ENCODE assay signal across 8 cellular contexts in the genomic region with DNA sequence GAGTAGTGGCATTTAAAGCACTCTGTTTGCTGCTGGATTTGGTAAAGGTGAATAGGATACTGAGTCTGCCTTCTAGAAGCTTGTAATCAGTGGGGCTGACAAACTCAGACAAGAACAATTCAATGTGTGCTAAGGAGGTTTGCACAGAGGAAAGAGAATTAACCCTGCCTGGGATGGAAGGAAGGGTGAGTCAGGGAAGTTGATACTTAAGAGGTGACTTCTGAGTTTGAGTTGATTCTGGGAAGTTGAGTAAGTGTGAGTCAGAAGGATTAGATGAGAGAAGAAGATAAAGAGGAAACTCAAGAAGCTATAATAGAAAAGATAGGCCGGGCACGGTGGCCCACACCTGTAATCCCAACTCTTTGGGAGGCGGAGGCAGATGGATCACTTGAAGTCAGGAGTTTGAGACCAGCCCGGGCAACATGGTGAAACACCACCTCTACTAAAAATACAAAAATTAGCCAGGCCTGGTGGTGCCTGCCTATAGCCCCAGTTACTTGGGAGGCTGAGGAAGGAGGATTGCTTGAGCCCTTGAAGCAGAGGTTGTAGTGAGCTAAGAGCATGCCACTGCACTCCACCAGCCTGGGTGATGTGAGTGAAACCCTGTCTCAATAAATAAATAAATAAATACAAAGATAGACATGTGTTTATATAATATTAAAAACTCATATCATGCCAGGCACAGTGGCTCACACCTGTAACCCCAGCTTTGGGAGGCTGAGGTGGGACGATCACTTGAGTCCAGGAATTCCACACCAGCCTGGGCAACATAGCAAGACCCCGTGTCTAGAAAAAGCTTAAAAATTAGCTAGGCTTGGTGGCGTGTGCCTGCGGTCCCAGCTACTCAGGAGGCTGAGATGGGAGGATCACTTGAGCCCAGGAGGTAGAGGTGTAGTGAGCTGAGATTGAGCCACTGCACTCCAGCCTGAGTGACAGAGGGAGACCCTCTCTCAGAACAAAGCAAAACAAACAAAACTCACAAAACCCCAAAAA.
DNase-seq lines count a peak whose midpoint lies in the region; ATAC-seq lines count a peak whose summit lies in the region.

No MANE protein-coding gene starts in this region.

- no peaks in the 10 kb centered on the region for H3K36me3 Mint-ChIP-seq in activated T-helper 2 cell treated with anti-CD3 and anti-CD28 coated beads, Interferon-gamma antibody, Interleukin-2, Interleukin-4, amounts not matched to agents 10 μg/mL and 5 μg/mL and 100 μg/mL, durations not matched to agents 14 hours and 24 hours and 36 hours (ENCODE audit: low read depth)
- H3K36me3 Mint-ChIP-seq in naive thymus-derived CD8-positive, alpha-beta T cell = no peaks in the 10 kb centered on the region

- no peak overlapping the region for H4K8ac ChIP-seq in mesenchymal stem cell (ENCODE audit: low read length)

- H3K14ac ChIP-seq in mesenchymal stem cell (ENCODE audit: low read length in 2 of 2) = no peak overlapping the region

- H3K4me2 ChIP-seq in mesenchymal stem cell (ENCODE audit: low read length, poor library complexity, severe bottlenecking) = no peak overlapping the region

- DNase-seq in Caki2 (ENCODE audit: low read depth) (peak; percentile 52), LoVo (ENCODE audit: low spot score) (peak; percentile 58), mesenchymal stem cell (peak; percentile 89), COR-L47 (lab: John Stamatoyannopoulos, UW) (no peak), NCI-H2171 (lab: John Stamatoyannopoulos, UW) (no peak), NCI-H524 treated with DMSO at 0.1 percent for 48 hours (lab: John Stamatoyannopoulos, UW) (no peak)
- no peak for DNase-seq in activated T-helper 2 cell treated with anti-CD3 and anti-CD28 coated beads, Interferon-gamma antibody, Interleukin-2, Interleukin-4, amounts not matched to agents 10 μg/mL and 5 μg/mL and 100 μg/mL, durations not matched to agents 14 hours and 24 hours and 36 hours (ENCODE audit: low spot score)
- no peak for DNase-seq in naive thymus-derived CD8-positive, alpha-beta T cell

- no peak overlapping the region for H3K4me3 ChIP-seq in mesenchymal stem cell (ENCODE audit: insufficient read depth in 1 of 2, low read depth in 1 of 2, low read length in 2 of 2)

- peak overlapping the region; percentile 33 for H2BK15ac ChIP-seq in mesenchymal stem cell (ENCODE audit: low read depth, poor library complexity, severe bottlenecking)

- no peak for ATAC-seq in naive thymus-derived CD8-positive, alpha-beta T cell

- intact Hi-C loops in activated T-helper 2 cell treated with anti-CD3 and anti-CD28 coated beads, Interferon-gamma antibody, Interleukin-2, Interleukin-4, amounts not matched to agents 10 μg/mL and 5 μg/mL and 100 μg/mL, durations not matched to agents 14 hours and 24 hours and 36 hours (cut with micrococcal nuclease) = loop anchor here (1.0 to 5.0 kb wide), 4 partner anchors 11 to 141 kb away; no protein-coding TSS in a partner anchor

- POLR2A ChIA-PET in naive thymus-derived CD8-positive, alpha-beta T cell (lab: Charles Lee) = no interaction called here

- in situ Hi-C loops in Caki2 (cut with HindIII; ENCODE audit: low pct_unique_long_range_greater_than_20kb, low sequenced_read_pairs) = no loop called here

- H3K36me3 ChIP-seq in mesenchymal stem cell (ENCODE audit: control insufficient read depth in 1 of 2, insufficient read depth in 2 of 2, low read depth in 1 of 2, low read length in 2 of 2) = no peaks in the 10 kb centered on the region

- no peaks in the 10 kb centered on the region for H3K27me3 Mint-ChIP-seq in activated T-helper 2 cell treated with anti-CD3 and anti-CD28 coated beads, Interferon-gamma antibody, Interleukin-2, Interleukin-4, amounts not matched to agents 10 μg/mL and 5 μg/mL and 100 μg/mL, durations not matched to agents 14 hours and 24 hours and 36 hours (ENCODE audit: low read depth)
- H3K27me3 Mint-ChIP-seq in naive thymus-derived CD8-positive, alpha-beta T cell = peaks cover 0 to 4% (median 0%) of the 10 kb centered on the region in 5 donors

- H2BK120ac ChIP-seq in mesenchymal stem cell (ENCODE audit: low read depth, low read length) = no peak overlapping the region

- H2AFZ ChIP-seq in mesenchymal stem cell (ENCODE audit: low read depth, low read length) = no peak overlapping the region

- H3K27ac ChIP-seq in mesenchymal stem cell (ENCODE audit: low read length, poor library complexity, severe bottlenecking) = no peak overlapping the region

- H3K27ac Mint-ChIP-seq in activated T-helper 2 cell treated with anti-CD3 and anti-CD28 coated beads, Interferon-gamma antibody, Interleukin-2, Interleukin-4, amounts not matched to agents 10 μg/mL and 5 μg/mL and 100 μg/mL, durations not matched to agents 14 hours and 24 hours and 36 hours = peak overlapping the region; percentile 36
- H3K27ac Mint-ChIP-seq in naive thymus-derived CD8-positive, alpha-beta T cell = no peak overlapping the region

- H3K9ac ChIP-seq in mesenchymal stem cell (ENCODE audit: low read length) = no peak overlapping the region

- H3K79me1 ChIP-seq in mesenchymal stem cell (replicated peaks; ENCODE audit: low read length, poor library complexity, severe bottlenecking) = no peaks in the 10 kb centered on the region

- H2BK12ac ChIP-seq in mesenchymal stem cell (ENCODE audit: low read length in 2 of 2) = peak overlapping the region; percentile 41 to 71

- H2BK5ac ChIP-seq in mesenchymal stem cell (ENCODE audit: low read depth, low read length, poor library complexity, severe bottlenecking) = no peak overlapping the region

- no peaks in the 10 kb centered on the region for H3K27me3 ChIP-seq in mesenchymal stem cell (ENCODE audit: control insufficient read depth in 1 of 2, insufficient read depth in 1 of 2, low read length in 2 of 2)

- no peak overlapping the region for H3K4ac ChIP-seq in mesenchymal stem cell (ENCODE audit: low read depth in 1 of 2, low read length in 2 of 2)

- peak overlapping the region in 1 of 2 experiments; percentile 11 for H3K18ac ChIP-seq in mesenchymal stem cell (ENCODE audit: low read depth in 1 of 2, low read length in 2 of 2)

- WGBS in mesenchymal stem cell = 70% methylated on average over 7 of the region's 8 CpGs

- peaks cover 4% of the 10 kb centered on the region for H3K9me3 Mint-ChIP-seq in activated T-helper 2 cell treated with anti-CD3 and anti-CD28 coated beads, Interferon-gamma antibody, Interleukin-2, Interleukin-4, amounts not matched to agents 10 μg/mL and 5 μg/mL and 100 μg/mL, durations not matched to agents 14 hours and 24 hours and 36 hours
- H3K9me3 Mint-ChIP-seq in naive thymus-derived CD8-positive, alpha-beta T cell = no peaks in the 10 kb centered on the region

- peaks cover 27% of the 10 kb centered on the region for H3K4me1 Mint-ChIP-seq in activated T-helper 2 cell treated with anti-CD3 and anti-CD28 coated beads, Interferon-gamma antibody, Interleukin-2, Interleukin-4, amounts not matched to agents 10 μg/mL and 5 μg/mL and 100 μg/mL, durations not matched to agents 14 hours and 24 hours and 36 hours (ENCODE audit: low read depth)
- H3K4me1 Mint-ChIP-seq in naive thymus-derived CD8-positive, alpha-beta T cell = peaks cover 0 to 2% (median 0%) of the 10 kb centered on the region in 4 donors

- no peak overlapping the region for H3K4me3 Mint-ChIP-seq in activated T-helper 2 cell treated with anti-CD3 and anti-CD28 coated beads, Interferon-gamma antibody, Interleukin-2, Interleukin-4, amounts not matched to agents 10 μg/mL and 5 μg/mL and 100 μg/mL, durations not matched to agents 14 hours and 24 hours and 36 hours (ENCODE audit: low read depth)
- no peak overlapping the region for H3K4me3 Mint-ChIP-seq in naive thymus-derived CD8-positive, alpha-beta T cell

- H3K9me3 ChIP-seq in mesenchymal stem cell (ENCODE audit: control insufficient read depth, low read length) = peaks cover 3% of the 10 kb centered on the region

- H2AK5ac ChIP-seq in mesenchymal stem cell (ENCODE audit: low read length, severe bottlenecking) = no peak overlapping the region

- H4K91ac ChIP-seq in mesenchymal stem cell (ENCODE audit: low read length) = no peak overlapping the region

- peaks cover 1% of the 10 kb centered on the region for H3K4me1 ChIP-seq in mesenchymal stem cell (ENCODE audit: control insufficient read depth, insufficient read depth, low read depth, low read length)

- no peak overlapping the region for H3K23ac ChIP-seq in mesenchymal stem cell (ENCODE audit: low read length in 2 of 2)

Comparison
In these comparisons a context has a peak if more than half of its experiments do, and no peak if none do; other contexts are left out.
1. DNase-seq: peak in Caki2 (single experiment), LoVo (single experiment) and mesenchymal stem cell (single experiment); none in activated T-helper 2 cell treated with anti-CD3 and anti-CD28 coated beads, Interferon-gamma antibody, Interleukin-2, Interleukin-4, amounts not matched to agents 10 μg/mL and 5 μg/mL and 100 μg/mL, durations not matched to agents 14 hours and 24 hours and 36 hours (single experiment), naive thymus-derived CD8-positive, alpha-beta T cell (0 of 10), COR-L47 (single experiment), NCI-H2171 (single experiment) and NCI-H524 treated with DMSO at 0.1 percent for 48 hours (single experiment).